ENCODE assay signal across 18 cellular contexts in the genomic region with DNA sequence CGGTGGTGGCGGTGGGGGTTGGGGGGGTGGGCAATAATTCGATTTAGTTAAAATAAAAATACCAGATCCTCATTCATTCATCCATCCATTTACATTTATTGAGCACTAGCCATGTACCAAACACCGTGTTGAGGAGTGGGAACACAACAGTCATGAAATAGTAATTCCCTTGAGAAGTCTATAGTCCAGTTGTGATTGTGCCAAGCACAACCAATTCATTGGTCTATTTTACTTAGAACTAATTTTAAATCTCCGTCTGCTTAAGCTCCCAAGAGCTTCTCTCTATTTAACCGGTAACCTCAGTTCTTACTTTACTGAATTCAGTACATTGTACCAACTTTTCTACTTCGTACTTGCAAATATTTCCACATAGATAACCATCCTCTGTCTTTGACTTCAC. TPM values are rescaled to one million over a fixed set of nuclear protein-coding genes. Genes with fewer than 3 reads are reported as not detected.
DNase-seq lines count a peak whose midpoint lies in the region; ATAC-seq and TF ChIP-seq lines count a peak whose summit lies in the region.
"Had no signal": no experiment of that assay in that cellular context is flagged by ENCODE, and none has a peak within 500 bp of the region (broad histone marks: within the 10 kb centered on the region; RNA-seq: fewer than 3 reads in every experiment).

No MANE protein-coding gene starts in this region.

- no peaks in the 10 kb centered on the region for H3K9me3 ChIP-seq in upper lobe of left lung
- H3K9me3 ChIP-seq: A549 had no signal

- no peak for TF ChIP-seq CTCF in upper lobe of left lung (IDR thresholded peaks at IDR 0.05)

- H3K36me3 ChIP-seq in upper lobe of left lung, result no peaks in the 10 kb centered on the region

- peak; percentile 38 to 44 for ATAC-seq in left cardiac atrium
- peak; percentile 77 for ATAC-seq in sciatic nerve
- ATAC-seq in upper lobe of left lung (ENCODE audit: low FRiP score in 2 of 2), result peak in 1 of 2 donors; percentile 19
- no peak for ATAC-seq in GM18505 (IDR thresholded peaks at IDR 0.05; ENCODE audit: unreplicated experiment)
- ATAC-seq: A549, K562 had no signal

- H3K4me1 ChIP-seq in upper lobe of left lung, result no peaks in the 10 kb centered on the region
- H3K4me1 ChIP-seq: A549 had no signal

- peak; percentile 17 for DNase-seq in amniotic epithelial cell (ENCODE audit: low read depth)
- DNase-seq in left cardiac atrium, result no peak
- no peak for DNase-seq in sciatic nerve (ENCODE audit: low spot score)
- DNase-seq in upper lobe of left lung, result no peak
- DNase-seq in DMS53 (lab: John Stamatoyannopoulos, UW), result no peak
- DNase-seq in activated CD4-positive, alpha-beta T cell treated with anti-CD3 and anti-CD28 coated beads, Interleukin-2, amount 50 U/mL, for 1 hour, result no peak
- DNase-seq: Calu3; CD4-positive, CD25-positive, alpha-beta regulatory T cell; DMS79; NCI-H146; NCI-H226; NCI-H526; PC-9 had no signal

- no peak for TF ChIP-seq EP300 in upper lobe of left lung (IDR thresholded peaks at IDR 0.05)

- intact Hi-C loops in left cardiac atrium (cut with DNase I), result no loop called here
- intact Hi-C loops in sciatic nerve (cut with DNase I), result no loop called here

- WGBS in upper lobe of left lung, 2 donors, result 88 to 93% methylated on average over 7 of the region's 7 CpGs

- H3K4me3 ChIP-seq in upper lobe of left lung, result no peak overlapping the region
- H3K4me3 ChIP-seq: A549, GM23248, K562, PC-9 had no signal

- peak overlapping the region in 3 of 4 donors; percentile 28 to 32 (median 29) for H3K27ac ChIP-seq in upper lobe of left lung
- H3K27ac ChIP-seq: A549, HL-60, PC-9 had no signal

- TF ChIP-seq POLR2A in upper lobe of left lung (IDR thresholded peaks at IDR 0.05) (no peak), GM18505 (IDR thresholded peaks at IDR 0.05; ENCODE audit: borderline replicate concordance, extremely low read depth, insufficient read depth, insufficient read length) (no peak)

- no peaks in the 10 kb centered on the region for H3K27me3 ChIP-seq in upper lobe of left lung

RNA-seq across cellular contexts. Expression of a gene that starts 38.4 kb away (rescaled TPM):
- total RNA-seq in left cardiac atrium (10 to 100 TPM; 11.1 to 11.4 TPM), sciatic nerve (14.4 TPM), upper lobe of left lung (10 to 100 TPM in 4 of 6 donors, 1 to 10 TPM in 2; 6.3 to 20.5 (median 13.5) TPM)
